In genomic region chr12:20212658-20213387, GRCh38 we compare ENCODE assay signal across 8 cellular contexts.
DNase-seq lines count a peak whose midpoint lies in the region; ATAC-seq and TF ChIP-seq lines count a peak whose summit lies in the region.

No MANE protein-coding gene starts in this region.

- WGBS in sigmoid colon, 2 donors, result 29 to 52% methylated on average over 7 of the region's 7 CpGs

- peak overlapping the region in 2 of 4 donors; percentile 15 to 21 for H3K4me3 ChIP-seq in sigmoid colon

- H3K9me3 ChIP-seq in sigmoid colon, result no peaks in the 10 kb centered on the region

- TF ChIP-seq EP300 in sigmoid colon (IDR thresholded peaks at IDR 0.05), result peak in 1 of 4 donors; percentile 71

- H3K27ac ChIP-seq in sigmoid colon, result peak overlapping the region; percentile 74 to 88 (median 78)

- H3K36me3 ChIP-seq in sigmoid colon, result no peaks in the 10 kb centered on the region

- TF ChIP-seq CTCF in sigmoid colon (IDR thresholded peaks at IDR 0.05), result no peak

- peaks cover 0 to 38% (median 32%) of the 10 kb centered on the region in 4 donors for H3K4me1 ChIP-seq in sigmoid colon

- peak; percentile 66 for DNase-seq in DMS 273 treated with DMSO at 0.1 percent for 48 hours (lab: John Stamatoyannopoulos, UW)
- DNase-seq in NCI-H1694 treated with DMSO at 0.1 percent for 48 hours (lab: John Stamatoyannopoulos, UW), result peak; percentile 97
- peak; percentile 99 for DNase-seq in brain pericyte (ENCODE audit: low read depth, low spot score)
- peak; percentile 86 for DNase-seq in iPS DF 4.7 (ENCODE audit: extremely low read depth, low spot score)
- DNase-seq in sigmoid colon, result peak; percentile 95
- no peak for DNase-seq in activated effector memory CD4-positive, alpha-beta T cell treated with Interleukin-2 at 50 U/mL for 16 hours
- no peak for DNase-seq in RPMI8226

- no peak for ATAC-seq in HG03354 (IDR thresholded peaks at IDR 0.05; ENCODE audit: poor library complexity, severe bottlenecking, unreplicated experiment)

- no peaks in the 10 kb centered on the region for H3K27me3 ChIP-seq in sigmoid colon

- intact Hi-C loops in sigmoid colon (cut with DNase I), result loop anchor here (5.0 kb wide), 5 partner anchors 59 to 456 kb away; partner anchors contain the start of gene PDE3A

- TF ChIP-seq POLR2A in sigmoid colon (IDR thresholded peaks at IDR 0.05), result no peak

Comparison
In these comparisons a context has a peak if more than half of its experiments do, and no peak if none do; other contexts are left out.
1. DNase-seq: peak in DMS 273 treated with DMSO at 0.1 percent for 48 hours (single experiment), NCI-H1694 treated with DMSO at 0.1 percent for 48 hours (single experiment), brain pericyte (single experiment), iPS DF 4.7 (single experiment) and sigmoid colon (single experiment); none in activated effector memory CD4-positive, alpha-beta T cell treated with Interleukin-2 at 50 U/mL for 16 hours (single experiment) and RPMI8226 (single experiment).